Comparison of ENCODE assay signal across 18 cellular contexts in the genomic region with DNA sequence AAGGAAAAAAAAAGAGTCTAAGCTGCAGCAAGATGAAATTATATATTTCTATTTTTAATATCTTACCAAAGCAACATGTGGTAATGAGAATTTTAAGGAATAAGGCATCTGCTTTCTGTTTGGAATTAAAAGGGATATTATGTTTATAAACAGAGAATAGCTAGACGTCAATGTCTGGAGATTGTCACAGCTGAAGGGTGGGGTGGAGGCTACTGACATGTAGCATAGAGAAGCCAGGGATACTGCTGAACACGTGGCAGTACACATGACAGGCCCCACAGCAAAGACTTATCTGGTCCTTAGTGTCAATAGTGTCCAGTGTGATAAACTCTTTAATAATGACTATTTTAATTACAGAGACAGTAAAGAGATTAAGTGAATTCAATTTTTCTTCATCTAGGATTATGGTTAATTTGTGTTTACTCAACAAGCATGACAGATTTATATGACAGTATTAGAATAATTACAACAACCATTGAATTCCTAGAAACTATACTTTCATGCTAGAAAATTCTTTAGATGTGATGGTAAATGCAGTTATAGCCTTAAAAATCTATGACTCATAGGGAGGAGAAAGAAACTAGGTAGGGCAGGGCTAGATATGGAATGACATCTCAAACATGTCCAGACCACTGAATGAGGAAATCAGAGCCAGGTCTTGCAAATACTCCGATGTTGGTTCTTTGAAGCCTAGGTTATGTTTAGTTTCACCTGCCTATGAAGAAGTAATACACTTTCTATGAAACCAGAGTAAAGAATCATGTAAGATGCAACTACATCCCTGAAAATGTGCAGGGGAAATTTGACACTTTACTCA.
DNase-seq lines count a peak whose midpoint lies in the region; ATAC-seq and TF ChIP-seq lines count a peak whose summit lies in the region.
"Had no signal": no experiment of that assay in that cellular context is flagged by ENCODE, and none has a peak within 500 bp of the region (broad histone marks: within the 10 kb centered on the region; RNA-seq: fewer than 3 reads in every experiment).

No MANE protein-coding gene starts in this region.

- H2AK5ac ChIP-seq in trophoblast cell (ENCODE audit: low read length) = no peak overlapping the region

- no peak overlapping the region for H4K12ac ChIP-seq in trophoblast cell (ENCODE audit: low read depth, low read length)

- WGBS in SK-N-SH (ENCODE audit: low lambda C conversion rate) = 30% methylated on average over 3 of the region's 3 CpGs
- WGBS in trophoblast cell (ENCODE audit: extremely low coverage, insufficient coverage, insufficient read length) = no CpG with 5 or more reads among the region's 3 CpGs
- WGBS in gastroesophageal sphincter (ENCODE audit: low coverage in 1 of 2), 2 donors = 30 to 43% methylated on average over 3 of the region's 3 CpGs

- H3K9ac ChIP-seq in SK-N-SH = no peak overlapping the region
- no peak overlapping the region for H3K9ac ChIP-seq in trophoblast cell (ENCODE audit: low read length)

- no peak for ATAC-seq in HG03460 (IDR thresholded peaks at IDR 0.05; ENCODE audit: unreplicated experiment)
- no peak for ATAC-seq in gastroesophageal sphincter
- no peak for ATAC-seq in HG03520 (IDR thresholded peaks at IDR 0.05; ENCODE audit: unreplicated experiment)
- ATAC-seq: HCT116; heart right ventricle; natural killer cell treated with Interleukin-12 subunit alpha and Interleukin-12 subunit beta and Interleukin-15 and Interleukin-18, amount 100 ng/mL, for 72 hours; WTC11 had no signal

- H3K27ac ChIP-seq in SK-N-SH (ENCODE audit: low read depth in 2 of 2, low read length in 1 of 2) (peak overlapping the region in 1 of 2 experiments; percentile 50; a peak in 1 of 4 replicates), trophoblast cell (ENCODE audit: low read depth, low read length) (no peak overlapping the region), gastroesophageal sphincter (no peak overlapping the region)
- H3K27ac ChIP-seq: colonic mucosa, heart right ventricle had no signal

- H3K14ac ChIP-seq in trophoblast cell (ENCODE audit: low read length) = no peak overlapping the region

- CTCF ChIA-PET in SK-N-SH (lab: Yijun Ruan, JAX) = no interaction called here

- no peaks in the 10 kb centered on the region for H3K9me2 ChIP-seq in SK-N-SH

- H2AFZ ChIP-seq in SK-N-SH (ENCODE audit: low read depth) (no peak overlapping the region), trophoblast cell (ENCODE audit: insufficient read depth, low read length, poor library complexity) (no peak overlapping the region)

- H4K8ac ChIP-seq in trophoblast cell (ENCODE audit: low read depth, low read length) = no peak overlapping the region

- no peaks in the 10 kb centered on the region for H3K9me3 ChIP-seq in SK-N-SH
- H3K9me3 ChIP-seq in trophoblast cell (ENCODE audit: insufficient read depth, low read depth, low read length) = peaks cover 7% of the 10 kb centered on the region
- peaks cover 0 to 5% (median 0%) of the 10 kb centered on the region in 3 donors for H3K9me3 ChIP-seq in gastroesophageal sphincter
- H3K9me3 ChIP-seq: colonic mucosa had no signal

- H2BK12ac ChIP-seq in trophoblast cell (ENCODE audit: low read length) = no peak overlapping the region

- no peak for TF ChIP-seq EP300 in SK-N-SH (IDR thresholded peaks at IDR 0.05; ENCODE audit: borderline replicate concordance in 1 of 2, low read depth in 1 of 2, low read length in 1 of 2)
- no peak for TF ChIP-seq EP300 in gastroesophageal sphincter (IDR thresholded peaks at IDR 0.05)

- no peak overlapping the region for H3K4me2 ChIP-seq in SK-N-SH
- H3K4me2 ChIP-seq in trophoblast cell (ENCODE audit: low read length) = no peak overlapping the region

- no peaks in the 10 kb centered on the region for H4K20me1 ChIP-seq in SK-N-SH (ENCODE audit: insufficient read depth)

- no peak overlapping the region for H2BK5ac ChIP-seq in trophoblast cell (ENCODE audit: low read depth, low read length, poor library complexity)

- H3K4ac ChIP-seq in trophoblast cell (ENCODE audit: low read depth, low read length) = no peak overlapping the region

- H4K91ac ChIP-seq in trophoblast cell (ENCODE audit: low read depth, low read length) = no peak overlapping the region

- H3K27me3 ChIP-seq in SK-N-SH (ENCODE audit: insufficient read depth) (no peaks in the 10 kb centered on the region), trophoblast cell (ENCODE audit: insufficient read depth, low read length) (no peaks in the 10 kb centered on the region), gastroesophageal sphincter (no peaks in the 10 kb centered on the region)
- H3K27me3 ChIP-seq: colonic mucosa, heart right ventricle had no signal

- TF ChIP-seq CTCF in SK-N-SH (IDR thresholded peaks at IDR 0.05) (no peak), fibroblast of mammary gland (conservative IDR thresholded peaks at IDR 0.05; ENCODE audit: control insufficient read depth, insufficient read depth, low read depth, low read length) (no peak), gastroesophageal sphincter (IDR thresholded peaks at IDR 0.05) (no peak)

- H3K23ac ChIP-seq in trophoblast cell (ENCODE audit: low read length) = no peak overlapping the region

- TF ChIP-seq POLR2A in gastroesophageal sphincter (IDR thresholded peaks at IDR 0.05) = no peak

- H3K4me1 ChIP-seq in SK-N-SH (ENCODE audit: control insufficient read depth in 1 of 2, insufficient read depth in 2 of 2, low read depth in 1 of 2, low read length in 1 of 2) (peaks cover 0 to 6% of the 10 kb centered on the region in 2 experiments; a peak in 2 of 4 replicates), trophoblast cell (ENCODE audit: control insufficient read depth in 1 of 2, insufficient read depth in 2 of 2, low read length in 2 of 2) (no peaks in the 10 kb centered on the region), gastroesophageal sphincter (no peaks in the 10 kb centered on the region)
- H3K4me1 ChIP-seq: colonic mucosa, heart right ventricle had no signal

- H3F3A ChIP-seq in SK-N-SH (replicated peaks; ENCODE audit: insufficient read depth) = no peaks in the 10 kb centered on the region

- no peak overlapping the region for H2BK120ac ChIP-seq in trophoblast cell (ENCODE audit: insufficient read depth, low read length, poor library complexity)

- H3K36me3 ChIP-seq in SK-N-SH (replicated peaks in 1 of 2; ENCODE audit: control insufficient read depth in 1 of 2, insufficient read depth in 2 of 2, low read length in 1 of 2) (no peaks in the 10 kb centered on the region), trophoblast cell (ENCODE audit: control insufficient read depth in 1 of 2, insufficient read depth in 2 of 2, low read length in 2 of 2) (no peaks in the 10 kb centered on the region), gastroesophageal sphincter (no peaks in the 10 kb centered on the region)
- H3K36me3 ChIP-seq: colonic mucosa, heart right ventricle had no signal

- H3K79me2 ChIP-seq in SK-N-SH (ENCODE audit: insufficient read depth) (no peaks in the 10 kb centered on the region), trophoblast cell (ENCODE audit: control insufficient read depth, insufficient read depth, low read length, poor library complexity) (no peaks in the 10 kb centered on the region)

- no peak overlapping the region for H3K4me3 ChIP-seq in SK-N-SH (ENCODE audit: low read depth in 2 of 2, low read length in 1 of 2)
- no peak overlapping the region for H3K4me3 ChIP-seq in fibroblast of mammary gland (ENCODE audit: control insufficient read depth, low read depth, low read length)
- H3K4me3 ChIP-seq in trophoblast cell (ENCODE audit: low read depth, low read length) = no peak overlapping the region
- H3K4me3 ChIP-seq in gastroesophageal sphincter = no peak overlapping the region
- H3K4me3 ChIP-seq: colonic mucosa, heart right ventricle had no signal

- peak; percentile 22 for DNase-seq in HS-27A (ENCODE audit: low read depth)
- DNase-seq in SK-N-SH = no peak
- DNase-seq in fibroblast of mammary gland (ENCODE audit: low read depth) = peak; percentile 17
- DNase-seq in trophoblast cell = peak; percentile 63 to 84
- no peak for DNase-seq in ecto neural progenitor cell (ENCODE audit: low spot score)
- DNase-seq: activated CD4-positive, alpha-beta memory T cell treated with anti-CD3 and anti-CD28 coated beads, Interleukin-2, amount 10 ng/mL, durations not matched to agents 7 days and 5 days; activated naive CD4-positive, alpha-beta T cell treated with anti-CD3 and anti-CD28 coated beads for 36 hours; activated T-cell treated with anti-CD3 and anti-CD28 coated beads, Interleukin-2, amount 50 U/mL, for 24 hours; colonic mucosa; heart right ventricle; NCI-H1694 treated with DMSO at 0.1 percent for 48 hours; stimulated activated CD4-positive, alpha-beta T cell treated with anti-CD3 and anti-CD28 coated beads, Interleukin-4, amount 100 ng/mL, for 4 hours had no signal

- no peak for TF ChIP-seq RAD21 in SK-N-SH (IDR thresholded peaks at IDR 0.05; ENCODE audit: low read length)

- POLR2A ChIA-PET in SK-N-SH (lab: Yijun Ruan, JAX) = no interaction called here

- no peak overlapping the region for H3K18ac ChIP-seq in trophoblast cell (ENCODE audit: low read length)

- H3K79me1 ChIP-seq in trophoblast cell (ENCODE audit: low read length) = no peaks in the 10 kb centered on the region

TF ChIP-seq in SK-N-SH, 30 proteins besides CTCF, POLR2A, EP300 and RAD21:
- TF ChIP-seq YY1 (IDR thresholded peaks at IDR 0.05; ENCODE audit: low read depth) (no peak), SMC3 (IDR thresholded peaks at IDR 0.05; ENCODE audit: low read depth, low read length) (no peak), GABPA (IDR thresholded peaks at IDR 0.05; ENCODE audit: low read depth) (no peak), POLR2AphosphoS5 (IDR thresholded peaks at IDR 0.05; ENCODE audit: low read depth, low read length) (no peak), TCF12 (IDR thresholded peaks at IDR 0.05) (no peak), TAF1 (IDR thresholded peaks at IDR 0.05; ENCODE audit: borderline replicate concordance, low read depth, low read length) (no peak), RCOR1 (IDR thresholded peaks at IDR 0.05; ENCODE audit: low read length) (no peak), MEF2A (IDR thresholded peaks at IDR 0.05; ENCODE audit: borderline replicate concordance, low read depth) (no peak), NRF1 (IDR thresholded peaks at IDR 0.05; ENCODE audit: low read depth, low read length) (no peak), NFIC (IDR thresholded peaks at IDR 0.05; ENCODE audit: borderline replicate concordance) (no peak), FOSL2 (IDR thresholded peaks at IDR 0.05; ENCODE audit: borderline replicate concordance, low read depth) (0 out of 2 replicates have a peak, but pooled peaks have one; percentile 6), CHD2 (IDR thresholded peaks at IDR 0.05; ENCODE audit: low read length, partially characterized antibody) (no peak), RXRA (IDR thresholded peaks at IDR 0.05; ENCODE audit: borderline replicate concordance, low read depth) (no peak), JUND (IDR thresholded peaks at IDR 0.05) (0 out of 2 replicates have a peak, but pooled peaks have one; percentile 6)

Comparison
In these comparisons a context has a peak if more than half of its experiments do, and no peak if none do; other contexts are left out.
1. DNase-seq: peak in HS-27A (single experiment), fibroblast of mammary gland (single experiment) and trophoblast cell (2 of 2); none in SK-N-SH (single experiment) and ecto neural progenitor cell (single experiment).